ENCODE assay signal across 8 cellular contexts in genomic region chr12:30795660-30796507, GRCh38.
DNase-seq lines count a peak whose midpoint lies in the region; ATAC-seq and TF ChIP-seq lines count a peak whose summit lies in the region.

No MANE protein-coding gene starts in this region.

- no peaks in the 10 kb centered on the region for H3K36me3 Mint-ChIP-seq in central memory CD8-positive, alpha-beta T cell (ENCODE audit: insufficient read depth)

- peak overlapping the region; percentile 79 for H3K4me3 Mint-ChIP-seq in central memory CD8-positive, alpha-beta T cell

- H3K9me3 Mint-ChIP-seq in central memory CD8-positive, alpha-beta T cell = no peaks in the 10 kb centered on the region

- ATAC-seq in GM21360 (IDR thresholded peaks at IDR 0.05; ENCODE audit: unreplicated experiment) (peak; percentile 92), GM21528 (IDR thresholded peaks at IDR 0.05; ENCODE audit: low FRiP score, unreplicated experiment) (no peak)
- ATAC-seq in central memory CD8-positive, alpha-beta T cell (replicated peaks; ENCODE audit: extremely low read depth, poor library complexity, severe bottlenecking) = peak; percentile 82

- H3K27me3 Mint-ChIP-seq in central memory CD8-positive, alpha-beta T cell = peaks cover 36% of the 10 kb centered on the region

- TF ChIP-seq CTCF in HL-60 (IDR thresholded peaks at IDR 0.05; ENCODE audit: insufficient read depth, low read length) = no peak

- no peak overlapping the region for H3K27ac ChIP-seq in HL-60 (replicated peaks)

- H3K27me3 ChIP-seq in HL-60 (ENCODE audit: insufficient read depth, poor library complexity, severe bottlenecking) = peaks cover 24% of the 10 kb centered on the region

- peak overlapping the region; percentile 57 for H3K27ac Mint-ChIP-seq in central memory CD8-positive, alpha-beta T cell (ENCODE audit: low read depth)

- H3K4me3 ChIP-seq in HL-60 (replicated peaks; ENCODE audit: insufficient read depth, low read length) = peak overlapping the region; percentile 6; the same call in 1 of the 2 replicates

- H3K4me1 Mint-ChIP-seq in central memory CD8-positive, alpha-beta T cell = peaks cover 13% of the 10 kb centered on the region

- peak; percentile 8 for DNase-seq in DMS153 (lab: John Stamatoyannopoulos, UW)
- DNase-seq in HL-60 (ENCODE audit: low read depth in 1 of 2, low spot score in 1 of 2) = no peak
- DNase-seq in T1000 (lab: John Stamatoyannopoulos, UW) = peak; percentile 72
- DNase-seq in central memory CD8-positive, alpha-beta T cell (ENCODE audit: low spot score in 2 of 2) = peak; percentile 32 to 41
- DNase-seq in kidney tubule cell (ENCODE audit: low spot score) = peak; percentile 87
- peak; percentile 44 to 75 for DNase-seq in stimulated activated CD4-positive, alpha-beta T cell treated with anti-CD3 and anti-CD28 coated beads, Interleukin-2, amount 100 ng/mL, for 24 hours

Comparison
In these comparisons a context has a peak if more than half of its experiments do, and no peak if none do; other contexts are left out.
1. DNase-seq: peak in DMS153 (single experiment), T1000 (single experiment), central memory CD8-positive, alpha-beta T cell (2 of 2), kidney tubule cell (single experiment) and stimulated activated CD4-positive, alpha-beta T cell treated with anti-CD3 and anti-CD28 coated beads, Interleukin-2, amount 100 ng/mL, for 24 hours (2 of 2); none in HL-60 (0 of 2).